ENCODE assay signal across 1 cellular context in the genomic region with DNA sequence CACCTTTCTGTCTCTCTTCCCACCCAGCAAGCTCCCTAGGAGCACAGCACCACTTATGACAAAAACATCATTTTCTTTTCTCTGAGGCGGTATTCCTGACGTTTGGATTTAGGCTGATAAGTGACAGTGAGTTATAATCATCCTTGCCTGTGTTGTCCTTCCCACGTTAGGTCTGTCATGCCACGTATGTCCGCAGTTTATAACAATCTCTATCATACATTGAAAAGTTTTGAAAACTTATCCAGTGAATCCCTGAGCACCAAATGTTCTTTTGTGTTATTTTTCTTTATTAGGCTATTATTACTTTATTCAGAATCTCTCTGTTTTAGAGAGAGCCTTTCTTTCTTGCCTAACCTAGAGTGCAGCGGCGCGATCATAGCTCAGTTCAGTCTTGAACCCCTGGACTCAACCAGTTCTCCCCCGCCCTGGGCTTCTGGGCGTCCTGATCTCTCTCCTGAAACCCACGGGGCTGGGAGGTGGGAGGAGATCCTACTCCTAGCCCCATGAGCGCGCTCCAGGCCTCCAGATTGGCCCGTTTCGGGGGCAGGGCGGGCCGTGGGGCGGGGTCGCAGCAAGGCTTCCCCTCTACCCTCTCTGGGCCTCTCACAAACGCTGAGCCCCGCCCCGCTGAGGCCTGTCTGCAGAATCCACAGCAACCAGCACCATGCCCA.
A peak's percentile ranks its signal among the peaks of the same experiment; 100 is the strongest.
TF ChIP-seq lines count a peak whose summit lies in the region.

GSTM2 (plus strand) TSS at position 606 of the 671 bp plus-strand sequence; CDS start at position 665, 59 bp downstream.

TF ChIP-seq in HepG2, 621 proteins besides CTCF, POLR2A, EP300 and RAD21 (continued from another document):
- TF ChIP-seq DRAP1 (CRISPR knock-in tag; IDR thresholded peaks at IDR 0.05) (peak; percentile 65), ZNF331 (CRISPR knock-in tag; IDR thresholded peaks at IDR 0.05) (0 out of 2 replicates have a peak, but pooled peaks have one; percentile 19), ZSCAN29 (CRISPR knock-in tag; conservative IDR thresholded peaks at IDR 0.05) (no peak), WIZ (CRISPR knock-in tag; IDR thresholded peaks at IDR 0.05) (no peak)
